In genomic region chr7:141597966-141598365, GRCh38 we compare ENCODE assay signal across 23 cellular contexts.
"Had no signal": no experiment of that assay in that cellular context is flagged by ENCODE, and none has a peak within 500 bp of the region (broad histone marks: within the 10 kb centered on the region; RNA-seq: fewer than 3 reads in every experiment).

No MANE protein-coding gene starts in this region.

- H3K4me1 Mint-ChIP-seq: mesothelial cell of epicardium had no signal

- H3K27ac Mint-ChIP-seq: dendritic cell treated with granulocyte-macrophage colony-stimulating factor and Interleukin-4, amounts not matched to agents 40 ng/mL and 50 ng/mL, for 4 days; effector memory CD8-positive, alpha-beta T cell; endodermal cell; mesothelial cell of epicardium had no signal

- H3K27me3 Mint-ChIP-seq: dendritic cell treated with granulocyte-macrophage colony-stimulating factor and Interleukin-4, amounts not matched to agents 40 ng/mL and 50 ng/mL, for 4 days; effector memory CD8-positive, alpha-beta T cell had no signal

- H3K9me3 Mint-ChIP-seq: dendritic cell treated with granulocyte-macrophage colony-stimulating factor and Interleukin-4, amounts not matched to agents 40 ng/mL and 50 ng/mL, for 4 days; effector memory CD8-positive, alpha-beta T cell; endodermal cell; mesothelial cell of epicardium had no signal

- DNase-seq: colonic mucosa; cortex of kidney; effector CD8-positive, alpha-beta T cell; effector memory CD8-positive, alpha-beta T cell; endodermal cell; erythroblast; esophagus squamous epithelium; foreskin fibroblast; foreskin melanocyte; gastrocnemius medialis; glutamatergic neuron; head of caudate nucleus; heart right ventricle; hippocampal formation; left cardiac atrium; left lung; left ventricle myocardium superior; lower lobe of right lung; mesenchymal stem cell; mucosa of descending colon had no signal

- ATAC-seq: effector memory CD8-positive, alpha-beta T cell; esophagus mucosa; gastrocnemius medialis; heart right ventricle; left cardiac atrium; left lung; left ventricle myocardium superior; lower lobe of right lung; mucosa of descending colon had no signal

- H3K4me3 Mint-ChIP-seq: dendritic cell treated with granulocyte-macrophage colony-stimulating factor and Interleukin-4, amounts not matched to agents 40 ng/mL and 50 ng/mL, for 4 days; effector memory CD8-positive, alpha-beta T cell; endodermal cell; mesothelial cell of epicardium had no signal
